15 cellular contexts compared by ENCODE assay signal in genomic region chr2:42867093-42868065, GRCh38.
A peak's percentile ranks its signal among the peaks of the same experiment; 100 is the strongest.
DNase-seq lines count a peak whose midpoint lies in the region; ATAC-seq and TF ChIP-seq lines count a peak whose summit lies in the region.
"Had no signal": no experiment of that assay in that cellular context is flagged by ENCODE, and none has a peak within 500 bp of the region (broad histone marks: within the 10 kb centered on the region; RNA-seq: fewer than 3 reads in every experiment).

No MANE protein-coding gene starts in this region.

- peak overlapping the region in 1 of 2 experiments; percentile 80 for H3K14ac ChIP-seq in mesenchymal stem cell (ENCODE audit: low read length in 2 of 2)

- H3K36me3 ChIP-seq in RWPE2 (ENCODE audit: low read depth) = no peaks in the 10 kb centered on the region
- no peaks in the 10 kb centered on the region for H3K36me3 ChIP-seq in gastroesophageal sphincter
- no peaks in the 10 kb centered on the region for H3K36me3 ChIP-seq in mesenchymal stem cell (ENCODE audit: control insufficient read depth in 1 of 2, insufficient read depth in 2 of 2, low read depth in 1 of 2, low read length in 2 of 2)
- no peaks in the 10 kb centered on the region for H3K36me3 ChIP-seq in stomach

- TF ChIP-seq CTCF in RWPE2 (IDR thresholded peaks at IDR 0.05; ENCODE audit: poor library complexity, severe bottlenecking) (no peak), gastroesophageal sphincter (IDR thresholded peaks at IDR 0.05) (no peak), stomach (IDR thresholded peaks at IDR 0.05) (no peak)

- H3K9me3 Mint-ChIP-seq in activated T-cell treated with anti-CD3 and anti-CD28 coated beads, Interleukin-2, amount 50 U/mL, for 72 hours = peaks cover 8 to 9% of the 10 kb centered on the region in 2 donors

- no peak overlapping the region for H2AK5ac ChIP-seq in mesenchymal stem cell (ENCODE audit: low read length, severe bottlenecking)

- H2BK120ac ChIP-seq in mesenchymal stem cell (ENCODE audit: low read depth, low read length) = no peak overlapping the region

- no peak overlapping the region for H2AFZ ChIP-seq in mesenchymal stem cell (ENCODE audit: low read depth, low read length)

- no peak for TF ChIP-seq POLR2A in gastroesophageal sphincter (IDR thresholded peaks at IDR 0.05)
- TF ChIP-seq POLR2A in stomach (IDR thresholded peaks at IDR 0.05) = no peak

- H3K4me3 Mint-ChIP-seq in activated T-cell treated with anti-CD3 and anti-CD28 coated beads, Interleukin-2, amount 50 U/mL, for 72 hours = no peak overlapping the region
- H3K4me3 Mint-ChIP-seq: activated T-cell treated with anti-CD3 and anti-CD28 coated beads, Interleukin-2, amount 50 U/mL, for 4 hours; stimulated activated naive CD8-positive, alpha-beta T cell treated with anti-CD3 and anti-CD28 coated beads, Interleukin-15, Interleukin-2, amounts not matched to agents 100 ng/mL and 50 ng/mL, for 24 hours had no signal

- no peak overlapping the region for H3K4me2 ChIP-seq in mesenchymal stem cell (ENCODE audit: low read length, poor library complexity, severe bottlenecking)

- H4K91ac ChIP-seq in mesenchymal stem cell (ENCODE audit: low read length) = no peak overlapping the region

- no peak overlapping the region for H3K18ac ChIP-seq in mesenchymal stem cell (ENCODE audit: low read depth in 1 of 2, low read length in 2 of 2)

- no peak overlapping the region for H2BK15ac ChIP-seq in mesenchymal stem cell (ENCODE audit: low read depth, poor library complexity, severe bottlenecking)

- H3K23ac ChIP-seq in mesenchymal stem cell (ENCODE audit: low read length in 2 of 2) = peak overlapping the region in 1 of 2 experiments; percentile 28

- H3K27ac ChIP-seq in RWPE2 (ENCODE audit: poor library complexity, severe bottlenecking) (no peak overlapping the region), gastroesophageal sphincter (peak overlapping the region; percentile 80 to 85 (median 82)), mesenchymal stem cell (ENCODE audit: low read length, poor library complexity, severe bottlenecking) (no peak overlapping the region), stomach (peak overlapping the region; percentile 43 to 67 (median 59))

- no peaks in the 10 kb centered on the region for H3K4me1 Mint-ChIP-seq in activated T-cell treated with anti-CD3 and anti-CD28 coated beads, Interleukin-2, amount 50 U/mL, for 72 hours (ENCODE audit: low read depth)

- no peak overlapping the region for H3K4ac ChIP-seq in mesenchymal stem cell (ENCODE audit: low read depth in 1 of 2, low read length in 2 of 2)

- H3K27me3 ChIP-seq in RWPE2 (ENCODE audit: insufficient read depth, poor library complexity, severe bottlenecking) (no peaks in the 10 kb centered on the region), gastroesophageal sphincter (no peaks in the 10 kb centered on the region), mesenchymal stem cell (ENCODE audit: control insufficient read depth in 1 of 2, insufficient read depth in 1 of 2, low read length in 2 of 2) (no peaks in the 10 kb centered on the region), stomach (no peaks in the 10 kb centered on the region)

- 41 to 42% methylated on average over 6 to 10 of the region's 11 CpGs for WGBS in gastroesophageal sphincter (ENCODE audit: low coverage in 1 of 2), 2 donors
- 92% methylated on average over 10 of the region's 11 CpGs for WGBS in mesenchymal stem cell
- WGBS in stomach, 5 donors = 35 to 58% (median 43%) methylated on average over 11 of the region's 11 CpGs

- no peaks in the 10 kb centered on the region for H3K27me3 Mint-ChIP-seq in activated T-cell treated with anti-CD3 and anti-CD28 coated beads, Interleukin-2, amount 50 U/mL, for 72 hours (ENCODE audit: low read depth)
- H3K27me3 Mint-ChIP-seq: stimulated activated naive CD8-positive, alpha-beta T cell treated with anti-CD3 and anti-CD28 coated beads, Interleukin-15, Interleukin-2, amounts not matched to agents 100 ng/mL and 50 ng/mL, for 24 hours had no signal

- peaks cover 5 to 8% of the 10 kb centered on the region in 2 donors for H3K36me3 Mint-ChIP-seq in activated T-cell treated with anti-CD3 and anti-CD28 coated beads, Interleukin-2, amount 50 U/mL, for 72 hours (ENCODE audit: insufficient read depth in 2 of 2)

- H3K9me3 ChIP-seq in RWPE2 (ENCODE audit: severe bottlenecking) (peaks cover 2% of the 10 kb centered on the region), gastroesophageal sphincter (no peaks in the 10 kb centered on the region), mesenchymal stem cell (ENCODE audit: control insufficient read depth, low read length) (peaks cover 17% of the 10 kb centered on the region), stomach (peaks cover 0 to 10% (median 3%) of the 10 kb centered on the region in 4 donors)

- H3K9ac ChIP-seq in mesenchymal stem cell (ENCODE audit: low read length) = peak overlapping the region; percentile 57

- H2BK5ac ChIP-seq in mesenchymal stem cell (ENCODE audit: low read depth, low read length, poor library complexity, severe bottlenecking) = no peak overlapping the region

- no peaks in the 10 kb centered on the region for H3K79me1 ChIP-seq in mesenchymal stem cell (replicated peaks; ENCODE audit: low read length, poor library complexity, severe bottlenecking)

- H3K4me3 ChIP-seq in RWPE2 (ENCODE audit: severe bottlenecking) = no peak overlapping the region
- H3K4me3 ChIP-seq in gastroesophageal sphincter = no peak overlapping the region
- H3K4me3 ChIP-seq in mesenchymal stem cell (ENCODE audit: insufficient read depth in 1 of 2, low read depth in 1 of 2, low read length in 2 of 2) = no peak overlapping the region
- no peak overlapping the region for H3K4me3 ChIP-seq in stomach
- H3K4me3 ChIP-seq: GM12878 had no signal

- H3K27ac Mint-ChIP-seq in activated T-cell treated with anti-CD3 and anti-CD28 coated beads, Interleukin-2, amount 50 U/mL, for 72 hours = no peak overlapping the region
- H3K27ac Mint-ChIP-seq: stimulated activated naive CD8-positive, alpha-beta T cell treated with anti-CD3 and anti-CD28 coated beads, Interleukin-15, Interleukin-2, amounts not matched to agents 100 ng/mL and 50 ng/mL, for 24 hours had no signal

- no peaks in the 10 kb centered on the region for H3K4me1 ChIP-seq in RWPE2 (ENCODE audit: insufficient read depth, poor library complexity, severe bottlenecking)
- peaks cover 11 to 44% (median 18%) of the 10 kb centered on the region in 3 donors for H3K4me1 ChIP-seq in gastroesophageal sphincter
- no peaks in the 10 kb centered on the region for H3K4me1 ChIP-seq in mesenchymal stem cell (ENCODE audit: control insufficient read depth, insufficient read depth, low read depth, low read length)
- peaks cover 0 to 22% (median 18%) of the 10 kb centered on the region in 4 donors for H3K4me1 ChIP-seq in stomach

- no peak overlapping the region for H4K8ac ChIP-seq in mesenchymal stem cell (ENCODE audit: low read length)

- intact Hi-C loops in stomach (cut with DNase I; ENCODE audit: low total_unique reads) = no loop called here

- H2BK12ac ChIP-seq in mesenchymal stem cell (ENCODE audit: low read length in 2 of 2) = no peak overlapping the region

- no peak for TF ChIP-seq EP300 in gastroesophageal sphincter (IDR thresholded peaks at IDR 0.05)
- TF ChIP-seq EP300 in stomach (IDR thresholded peaks at IDR 0.05) = no peak

- DNase-seq in RWPE2 (ENCODE audit: low spot score) = peak; percentile 6
- no peak for DNase-seq in mesenchymal stem cell
- DNase-seq in stomach = peak; percentile 71
- no peak for DNase-seq in T-helper 2 cell
- no peak for DNase-seq in NCI-H2171 (lab: John Stamatoyannopoulos, UW)
- DNase-seq in activated T-cell treated with anti-CD3 and anti-CD28 coated beads, Interleukin-2, amount 50 U/mL, for 72 hours = no peak
- DNase-seq: activated CD4-positive, alpha-beta T cell treated with anti-CD3 and anti-CD28 coated beads, Interleukin-2, amount 50 U/mL, for 4 hours; activated T-cell treated with anti-CD3 and anti-CD28 coated beads, Interleukin-2, amount 50 U/mL, for 4 hours; H7; KBM-7; NCI-H2227 treated with DMSO at 0.1 percent for 48 hours had no signal

- ATAC-seq in RWPE2 (ENCODE audit: low read depth) (no peak), gastroesophageal sphincter (peak; percentile 24), HG03175 (IDR thresholded peaks at IDR 0.05; ENCODE audit: unreplicated experiment) (no peak)
- no peak for ATAC-seq in activated T-cell treated with anti-CD3 and anti-CD28 coated beads, Interleukin-2, amount 50 U/mL, for 72 hours (replicated peaks in 1 of 2)
- ATAC-seq: activated T-cell treated with anti-CD3 and anti-CD28 coated beads, Interleukin-2, amount 50 U/mL, for 4 hours; GM12878 had no signal

Comparison
In these comparisons a context has a peak if more than half of its experiments do, and no peak if none do; other contexts are left out.
1. DNase-seq: peak in RWPE2 (single experiment) and stomach (single experiment); none in mesenchymal stem cell (single experiment), T-helper 2 cell (0 of 5), NCI-H2171 (single experiment) and activated T-cell treated with anti-CD3 and anti-CD28 coated beads, Interleukin-2, amount 50 U/mL, for 72 hours (0 of 2).
2. H3K27ac ChIP-seq: peak in gastroesophageal sphincter (4 of 4) and stomach (5 of 5); none in RWPE2 (single experiment) and mesenchymal stem cell (single experiment).